ENCODE assay signal across 1 cellular context in the genomic region with DNA sequence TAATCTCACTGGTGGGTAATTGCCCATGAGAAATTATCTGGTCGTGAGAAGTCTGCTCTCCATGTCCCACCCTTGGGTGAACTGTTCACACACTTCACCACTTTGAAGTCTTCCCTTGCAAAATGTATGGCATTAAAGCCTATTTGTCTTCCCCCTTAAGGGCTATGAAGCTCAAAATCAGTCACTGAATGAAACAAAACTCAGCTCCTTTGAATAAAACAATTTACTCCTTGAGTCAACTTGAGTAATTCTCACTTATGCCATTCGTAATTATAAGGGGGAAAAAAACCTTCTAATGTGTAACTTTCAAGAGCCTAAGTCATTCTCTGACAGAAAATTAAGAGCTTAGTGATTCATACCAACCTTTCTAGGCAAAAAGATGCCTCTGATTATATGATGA.
TF ChIP-seq lines count a peak whose summit lies in the region.

No MANE protein-coding gene starts in this region.

TF ChIP-seq in GM12878, 131 proteins besides CTCF, POLR2A, EP300 and RAD21:
- TF ChIP-seq SMAD5 (IDR thresholded peaks at IDR 0.05; ENCODE audit: low read depth) (no peak), CHD4 (IDR thresholded peaks at IDR 0.05) (no peak), DPF2 (IDR thresholded peaks at IDR 0.05) (peak; percentile 42; the same call in 1 of the 2 replicates), JUNB (IDR thresholded peaks at IDR 0.05) (peak; percentile 57), TCF7 (IDR thresholded peaks at IDR 0.05; ENCODE audit: borderline replicate concordance) (0 out of 2 replicates have a peak, but pooled peaks have one; percentile 50), MTA2 (IDR thresholded peaks at IDR 0.05; ENCODE audit: low read depth) (peak; percentile 84), BMI1 (IDR thresholded peaks at IDR 0.05; ENCODE audit: borderline replicate concordance) (0 out of 2 replicates have a peak, but pooled peaks have one; percentile 31), PAX5 (IDR thresholded peaks at IDR 0.05; ENCODE audit: borderline replicate concordance, low read depth, low read length) (no peak), NR2F1 (conservative IDR thresholded peaks at IDR 0.05) (0 out of 2 replicates have a peak, but pooled peaks have one; percentile 23), NR2C2 (IDR thresholded peaks at IDR 0.05; ENCODE audit: borderline replicate concordance, control insufficient read depth, insufficient read length, low read depth) (no peak), MEF2B (IDR thresholded peaks at IDR 0.05; ENCODE audit: partially characterized antibody, poor library complexity, severe bottlenecking) (peak; percentile 64), SIX5 (IDR thresholded peaks at IDR 0.05; ENCODE audit: low read depth, low read length, severe bottlenecking) (no peak), LARP7 (IDR thresholded peaks at IDR 0.05) (no peak), STAT1 (conservative IDR thresholded peaks at IDR 0.05) (no peak), ZNF622 (IDR thresholded peaks at IDR 0.05) (no peak), SRF (IDR thresholded peaks at IDR 0.05; ENCODE audit: low read depth in 2 of 2, low read length in 2 of 2) (no peak), IRF4 (IDR thresholded peaks at IDR 0.05; ENCODE audit: low read depth, low read length) (no peak), SMC3 (IDR thresholded peaks at IDR 0.05; ENCODE audit: borderline replicate concordance, low read length) (no peak)
- TF ChIP-seq, protein P1, sequence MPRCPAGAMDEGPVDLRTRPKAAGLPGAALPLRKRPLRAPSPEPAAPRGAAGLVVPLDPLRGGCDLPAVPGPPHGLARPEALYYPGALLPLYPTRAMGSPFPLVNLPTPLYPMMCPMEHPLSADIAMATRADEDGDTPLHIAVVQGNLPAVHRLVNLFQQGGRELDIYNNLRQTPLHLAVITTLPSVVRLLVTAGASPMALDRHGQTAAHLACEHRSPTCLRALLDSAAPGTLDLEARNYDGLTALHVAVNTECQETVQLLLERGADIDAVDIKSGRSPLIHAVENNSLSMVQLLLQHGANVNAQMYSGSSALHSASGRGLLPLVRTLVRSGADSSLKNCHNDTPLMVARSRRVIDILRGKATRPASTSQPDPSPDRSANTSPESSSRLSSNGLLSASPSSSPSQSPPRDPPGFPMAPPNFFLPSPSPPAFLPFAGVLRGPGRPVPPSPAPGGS (IDR thresholded peaks at IDR 0.05; ENCODE audit: borderline replicate concordance, insufficient read depth, low read depth, low read length, poor library complexity, severe bottlenecking), result peak; percentile 86
- TF ChIP-seq, protein P2, sequence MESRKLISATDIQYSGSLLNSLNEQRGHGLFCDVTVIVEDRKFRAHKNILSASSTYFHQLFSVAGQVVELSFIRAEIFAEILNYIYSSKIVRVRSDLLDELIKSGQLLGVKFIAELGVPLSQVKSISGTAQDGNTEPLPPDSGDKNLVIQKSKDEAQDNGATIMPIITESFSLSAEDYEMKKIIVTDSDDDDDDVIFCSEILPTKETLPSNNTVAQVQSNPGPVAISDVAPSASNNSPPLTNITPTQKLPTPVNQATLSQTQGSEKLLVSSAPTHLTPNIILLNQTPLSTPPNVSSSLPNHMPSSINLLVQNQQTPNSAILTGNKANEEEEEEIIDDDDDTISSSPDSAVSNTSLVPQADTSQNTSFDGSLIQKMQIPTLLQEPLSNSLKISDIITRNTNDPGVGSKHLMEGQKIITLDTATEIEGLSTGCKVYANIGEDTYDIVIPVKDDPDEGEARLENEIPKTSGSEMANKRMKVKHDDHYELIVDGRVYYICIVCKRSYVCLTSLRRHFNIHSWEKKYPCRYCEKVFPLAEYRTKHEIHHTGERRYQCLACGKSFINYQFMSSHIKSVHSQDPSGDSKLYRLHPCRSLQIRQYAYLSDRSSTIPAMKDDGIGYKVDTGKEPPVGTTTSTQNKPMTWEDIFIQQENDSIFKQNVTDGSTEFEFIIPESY (IDR thresholded peaks at IDR 0.05), result no peak
- TF ChIP-seq, protein P3, sequence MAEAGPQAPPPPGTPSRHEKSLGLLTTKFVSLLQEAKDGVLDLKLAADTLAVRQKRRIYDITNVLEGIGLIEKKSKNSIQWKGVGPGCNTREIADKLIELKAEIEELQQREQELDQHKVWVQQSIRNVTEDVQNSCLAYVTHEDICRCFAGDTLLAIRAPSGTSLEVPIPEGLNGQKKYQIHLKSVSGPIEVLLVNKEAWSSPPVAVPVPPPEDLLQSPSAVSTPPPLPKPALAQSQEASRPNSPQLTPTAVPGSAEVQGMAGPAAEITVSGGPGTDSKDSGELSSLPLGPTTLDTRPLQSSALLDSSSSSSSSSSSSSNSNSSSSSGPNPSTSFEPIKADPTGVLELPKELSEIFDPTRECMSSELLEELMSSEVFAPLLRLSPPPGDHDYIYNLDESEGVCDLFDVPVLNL (IDR thresholded peaks at IDR 0.05; ENCODE audit: low read depth, low read length), result no peak
- TF ChIP-seq, protein P4, sequence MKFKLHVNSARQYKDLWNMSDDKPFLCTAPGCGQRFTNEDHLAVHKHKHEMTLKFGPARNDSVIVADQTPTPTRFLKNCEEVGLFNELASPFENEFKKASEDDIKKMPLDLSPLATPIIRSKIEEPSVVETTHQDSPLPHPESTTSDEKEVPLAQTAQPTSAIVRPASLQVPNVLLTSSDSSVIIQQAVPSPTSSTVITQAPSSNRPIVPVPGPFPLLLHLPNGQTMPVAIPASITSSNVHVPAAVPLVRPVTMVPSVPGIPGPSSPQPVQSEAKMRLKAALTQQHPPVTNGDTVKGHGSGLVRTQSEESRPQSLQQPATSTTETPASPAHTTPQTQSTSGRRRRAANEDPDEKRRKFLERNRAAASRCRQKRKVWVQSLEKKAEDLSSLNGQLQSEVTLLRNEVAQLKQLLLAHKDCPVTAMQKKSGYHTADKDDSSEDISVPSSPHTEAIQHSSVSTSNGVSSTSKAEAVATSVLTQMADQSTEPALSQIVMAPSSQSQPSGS (IDR thresholded peaks at IDR 0.05; ENCODE audit: low read length), result peak; percentile 42; the same call in 1 of the 2 replicates
- TF ChIP-seq, protein P5, sequence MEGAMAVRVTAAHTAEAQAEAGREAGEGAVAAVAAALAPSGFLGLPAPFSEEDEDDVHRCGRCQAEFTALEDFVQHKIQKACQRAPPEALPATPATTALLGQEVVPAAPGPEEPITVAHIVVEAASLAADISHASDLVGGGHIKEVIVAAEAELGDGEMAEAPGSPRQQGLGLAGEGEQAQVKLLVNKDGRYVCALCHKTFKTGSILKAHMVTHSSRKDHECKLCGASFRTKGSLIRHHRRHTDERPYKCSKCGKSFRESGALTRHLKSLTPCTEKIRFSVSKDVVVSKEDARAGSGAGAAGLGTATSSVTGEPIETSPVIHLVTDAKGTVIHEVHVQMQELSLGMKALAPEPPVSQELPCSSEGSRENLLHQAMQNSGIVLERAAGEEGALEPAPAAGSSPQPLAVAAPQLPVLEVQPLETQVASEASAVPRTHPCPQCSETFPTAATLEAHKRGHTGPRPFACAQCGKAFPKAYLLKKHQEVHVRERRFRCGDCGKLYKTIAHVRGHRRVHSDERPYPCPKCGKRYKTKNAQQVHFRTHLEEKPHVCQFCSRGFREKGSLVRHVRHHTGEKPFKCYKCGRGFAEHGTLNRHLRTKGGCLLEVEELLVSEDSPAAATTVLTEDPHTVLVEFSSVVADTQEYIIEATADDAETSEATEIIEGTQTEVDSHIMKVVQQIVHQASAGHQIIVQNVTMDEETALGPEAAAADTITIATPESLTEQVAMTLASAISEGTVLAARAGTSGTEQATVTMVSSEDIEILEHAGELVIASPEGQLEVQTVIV (IDR thresholded peaks at IDR 0.05; ENCODE audit: borderline replicate concordance, partially characterized antibody), result no peak
